15 cellular contexts compared by ENCODE assay signal in genomic region chr9:119164716-119165115, GRCh38.
DNase-seq lines count a peak whose midpoint lies in the region; FAIRE-seq and TF ChIP-seq lines count a peak whose summit lies in the region.
"Had no signal": no experiment of that assay in that cellular context is flagged by ENCODE, and none has a peak within 500 bp of the region (broad histone marks: within the 10 kb centered on the region; RNA-seq: fewer than 3 reads in every experiment).

No MANE protein-coding gene starts in this region.

- H3K4me1 ChIP-seq in neural progenitor cell, result peaks cover 31% of the 10 kb centered on the region
- H3K4me1 ChIP-seq: Caco-2 had no signal

- H3K4me3 Mint-ChIP-seq in neural progenitor cell, result no peak overlapping the region

- intact Hi-C loops in cardiac septum (cut with DNase I), result no loop called here

- H3K27ac Mint-ChIP-seq in neural progenitor cell, result no peak overlapping the region

- no peak overlapping the region for H2AFZ ChIP-seq in neural progenitor cell (replicated peaks)
- H2AFZ ChIP-seq: PC-9 had no signal

- H3K4me1 Mint-ChIP-seq in neural progenitor cell, result peaks cover 22% of the 10 kb centered on the region

- no peaks in the 10 kb centered on the region for H3K79me2 ChIP-seq in neural progenitor cell (ENCODE audit: low read depth)

- H3K36me3 Mint-ChIP-seq in neural progenitor cell, result peaks cover 2% of the 10 kb centered on the region

- no peak overlapping the region for H3K4me3 ChIP-seq in neural progenitor cell
- H3K4me3 ChIP-seq: K562, PC-9 had no signal

- peaks cover 15% of the 10 kb centered on the region for H3K9me3 Mint-ChIP-seq in neural progenitor cell

- H3K9ac ChIP-seq in neural progenitor cell, result no peak overlapping the region

- DNase-seq in NCI-H2196 (lab: John Stamatoyannopoulos, UW; ENCODE audit: unreplicated experiment) (peak; percentile 50), NCI-H2196 treated with DMSO at 0.1 percent for 48 hours (lab: John Stamatoyannopoulos, UW; ENCODE audit: unreplicated experiment) (no peak), NCI-H1092 treated with DMSO at 0.1 percent for 48 hours (lab: John Stamatoyannopoulos, UW) (peak; percentile 15), NCI-H748 (lab: John Stamatoyannopoulos, UW; ENCODE audit: unreplicated experiment) (peak; percentile 96), neural progenitor cell (ENCODE audit: low spot score) (no peak), frontal cortex (ENCODE audit: low spot score in 2 of 2) (no peak), OCI-M2 (lab: John Stamatoyannopoulos, UW; ENCODE audit: unreplicated experiment) (no peak), cardiac septum (ENCODE audit: low spot score) (no peak)
- DNase-seq: Caco-2, NCI-H187 treated with DMSO at 0.1 percent for 48 hours, NCI-H446, PC-9 had no signal

- TF ChIP-seq CTCF in neural progenitor cell (IDR thresholded peaks at IDR 0.05), result no peak

- H3K9me3 ChIP-seq in neural progenitor cell (ENCODE audit: low read depth), result no peaks in the 10 kb centered on the region
- H3K9me3 ChIP-seq: Caco-2 had no signal

- peak overlapping the region; percentile 17 for H3K4me2 ChIP-seq in neural progenitor cell
- H3K4me2 ChIP-seq: PC-9 had no signal

- H3K27me3 ChIP-seq in neural progenitor cell, result no peaks in the 10 kb centered on the region

- peaks cover 8% of the 10 kb centered on the region for H3F3A ChIP-seq in neural progenitor cell (ENCODE audit: low read depth)

- no peak for FAIRE-seq in frontal cortex (lab: Jason Lieb, UNC)
- FAIRE-seq: K562 had no signal

- peaks cover 3% of the 10 kb centered on the region for H3K27me3 Mint-ChIP-seq in neural progenitor cell (ENCODE audit: insufficient read depth, low read depth)

- H3K36me3 ChIP-seq in neural progenitor cell, result no peaks in the 10 kb centered on the region

- H4K20me1 ChIP-seq in neural progenitor cell (ENCODE audit: low read depth), result no peaks in the 10 kb centered on the region

- H3K27ac ChIP-seq in neural progenitor cell, result no peak overlapping the region
- H3K27ac ChIP-seq: C4-2B, HL-60, PC-9 had no signal

Comparison
In these comparisons a context has a peak if more than half of its experiments do, and no peak if none do; other contexts are left out.
1. DNase-seq: peak in NCI-H2196 (single experiment), NCI-H1092 treated with DMSO at 0.1 percent for 48 hours (single experiment) and NCI-H748 (single experiment); none in NCI-H2196 treated with DMSO at 0.1 percent for 48 hours (single experiment), neural progenitor cell (single experiment), frontal cortex (0 of 2), OCI-M2 (single experiment) and cardiac septum (single experiment).